ENCODE assay signal across 16 cellular contexts in the genomic region with DNA sequence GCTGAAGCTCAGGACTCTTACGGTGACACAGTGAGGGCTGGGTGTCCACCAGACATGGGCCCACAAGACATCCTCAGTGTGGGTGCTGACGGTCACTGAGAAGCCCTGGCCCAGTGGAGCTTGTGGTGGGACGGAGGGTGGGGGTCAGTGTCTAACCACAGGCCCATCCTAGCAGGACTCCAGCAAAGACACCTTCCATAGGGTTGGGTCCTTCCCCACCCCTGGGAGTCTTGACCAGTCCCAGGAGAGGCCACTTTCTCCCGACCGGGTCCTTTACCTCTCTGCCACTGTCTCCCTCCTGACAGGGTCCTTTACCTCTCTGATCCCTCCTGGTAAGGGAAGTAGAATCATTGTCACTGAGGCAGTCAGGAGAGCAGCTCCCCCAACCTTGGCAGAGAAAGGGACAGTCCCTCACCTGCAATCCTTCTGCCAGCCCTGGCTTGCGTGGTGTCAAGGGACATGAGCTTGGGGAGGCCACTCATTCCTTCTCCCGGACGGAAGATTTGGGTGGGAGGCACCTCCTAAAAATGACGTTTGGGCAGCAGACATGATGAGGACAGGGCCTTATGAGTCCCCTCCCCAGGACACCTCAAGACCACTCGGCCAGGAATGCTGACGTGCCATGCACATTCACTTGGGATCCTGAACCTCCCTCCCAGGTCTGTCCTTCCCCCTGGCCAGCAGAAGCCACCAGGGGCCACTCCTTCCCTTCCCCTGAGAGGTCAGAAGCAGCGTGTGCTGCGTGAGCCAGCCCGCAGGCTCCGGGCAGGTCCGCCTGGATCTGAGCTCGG.
DNase-seq lines count a peak whose midpoint lies in the region; FAIRE-seq and TF ChIP-seq lines count a peak whose summit lies in the region.
"Had no signal": no experiment of that assay in that cellular context is flagged by ENCODE, and none has a peak within 500 bp of the region (broad histone marks: within the 10 kb centered on the region; RNA-seq: fewer than 3 reads in every experiment).

No MANE protein-coding gene starts in this region.

- H3K27ac Mint-ChIP-seq in H9: peak overlapping the region in 1 of 3 experiments; percentile 76; a peak in 1 of 7 replicates

- TF ChIP-seq RAD21 in H1 (IDR thresholded peaks at IDR 0.05 in 1 of 2, conservative IDR thresholded peaks at IDR 0.05 in 1 of 2; ENCODE audit: low read depth in 2 of 2, low read length in 2 of 2): peak in 1 of 2 experiments; percentile 16; a peak in 1 of 4 replicates

- H3K4me3 ChIP-seq in BE2C (ENCODE audit: low read depth, low read length) (no peak overlapping the region), H1 (ENCODE audit: extremely low read depth in 1 of 4, insufficient read depth in 2 of 4, low read depth in 3 of 4, low read length in 4 of 4) (no peak overlapping the region), neuronal stem cell (ENCODE audit: low read length in 2 of 2) (no peak overlapping the region), Karpas-422 (ENCODE audit: low read length) (no peak overlapping the region)
- H3K4me3 ChIP-seq: PC-9, SK-N-MC had no signal

- CTCF ChIA-PET in H1 (lab: Charles Lee; ENCODE audit: partially characterized antibody): interaction anchor here (0.7 to 10.8 kb wide), 49 partner anchors 8 to 334 kb away, joined by 3 to 173 read pairs (median 4); no protein-coding TSS in a partner anchor

- no peak overlapping the region for H4K91ac ChIP-seq in H9 (ENCODE audit: insufficient read length, low read depth, low read length)
- H4K91ac ChIP-seq in H1 (replicated peaks; ENCODE audit: insufficient read length, low read length): no peak overlapping the region
- no peak overlapping the region for H4K91ac ChIP-seq in neuronal stem cell (ENCODE audit: low read depth, low read length, poor library complexity)

- H3K56ac ChIP-seq in H9 (ENCODE audit: insufficient read length, low read depth, low read length) (no peak overlapping the region), H1 (replicated peaks; ENCODE audit: insufficient read length, low read depth, low read length) (no peak overlapping the region)

- H2BK20ac ChIP-seq in H9 (ENCODE audit: low read depth, low read length, poor library complexity, severe bottlenecking) (no peak overlapping the region), H1 (ENCODE audit: low read length) (no peak overlapping the region)

- H3K79me2 ChIP-seq in H9 (ENCODE audit: insufficient read depth, low read length): no peaks in the 10 kb centered on the region
- no peaks in the 10 kb centered on the region for H3K79me2 ChIP-seq in H1 (ENCODE audit: control insufficient read depth in 1 of 2, insufficient read depth in 2 of 2, low read length in 2 of 2)
- H3K79me2 ChIP-seq in Karpas-422 (ENCODE audit: low read length): no peaks in the 10 kb centered on the region

- H3K36me3 Mint-ChIP-seq in H9 (ENCODE audit: insufficient read depth in 1 of 3, low read depth in 3 of 3): no peaks in the 10 kb centered on the region; a peak in 1 of 7 replicates
- H3K36me3 Mint-ChIP-seq: CD4-positive, CD25-positive, alpha-beta regulatory T cell had no signal

- H2BK5ac ChIP-seq in H9 (ENCODE audit: insufficient read length, low read length) (no peak overlapping the region), H1 (ENCODE audit: low read depth, low read length) (no peak overlapping the region), neuronal stem cell (ENCODE audit: low read length) (no peak overlapping the region)

- no peaks in the 10 kb centered on the region for H3K9me2 ChIP-seq in Karpas-422 (replicated peaks; ENCODE audit: insufficient read depth, low read length)

- no peak overlapping the region; a peak in 1 of 5 replicates for H3K4me3 Mint-ChIP-seq in H9
- H3K4me3 Mint-ChIP-seq: CD4-positive, CD25-positive, alpha-beta regulatory T cell had no signal

- H3K23ac ChIP-seq in H9 (ENCODE audit: insufficient read length, low read depth, low read length) (no peak overlapping the region), H1 (ENCODE audit: insufficient read length) (no peak overlapping the region), neuronal stem cell (ENCODE audit: low read depth, low read length, poor library complexity) (peak overlapping the region; percentile 11)

- peaks cover 2 to 11% of the 10 kb centered on the region in 2 experiments; a peak in 2 of 4 replicates for H3K4me1 Mint-ChIP-seq in H9
- H3K4me1 Mint-ChIP-seq: CD4-positive, CD25-positive, alpha-beta regulatory T cell had no signal

- H4K8ac ChIP-seq in H9 (replicated peaks; ENCODE audit: insufficient read length, low read depth, low read length): peak overlapping the region; percentile 32
- 0 out of 2 replicates have a peak overlapping the region, but pooled peaks have one; percentile 35 for H4K8ac ChIP-seq in H1 (ENCODE audit: extremely low read depth, insufficient read depth, low read length)
- H4K8ac ChIP-seq in neuronal stem cell (ENCODE audit: low read depth, low read length): no peak overlapping the region

- H3K27me3 Mint-ChIP-seq in H9 (ENCODE audit: low read depth): peaks cover 6% of the 10 kb centered on the region

- H2BK120ac ChIP-seq in H9 (ENCODE audit: low read depth, low read length, poor library complexity, severe bottlenecking) (no peak overlapping the region), H1 (replicated peaks; ENCODE audit: low read depth, low read length) (no peak overlapping the region), neuronal stem cell (ENCODE audit: low read depth, low read length) (no peak overlapping the region)

- H3K4ac ChIP-seq in H9 (ENCODE audit: low read depth, low read length) (no peak overlapping the region), H1 (replicated peaks; ENCODE audit: insufficient read length, low read depth, low read length) (no peak overlapping the region), neuronal stem cell (ENCODE audit: low read length) (no peak overlapping the region)

- WGBS in H9 (ENCODE audit: extremely low coverage, insufficient read length, low lambda C conversion rate): no CpG with 5 or more reads among the region's 17 CpGs
- 82% methylated on average over 15 of the region's 17 CpGs; no CpG with 5 or more reads in 1 of the 2 experiments for WGBS in H1 (ENCODE audit: extremely low coverage in 1 of 2, insufficient coverage in 1 of 2, insufficient read length in 1 of 2, insufficient replicate concordance in 2 of 2, low coverage in 1 of 2, low lambda C conversion rate in 2 of 2, missing lambda C conversion rate in 1 of 2), 2 experiments
- WGBS in neuronal stem cell (ENCODE audit: extremely low coverage in 2 of 2, insufficient read length in 2 of 2, insufficient replicate concordance in 1 of 2), 2 donors: no CpG with 5 or more reads among the region's 17 CpGs

- DNase-seq in BE2C (peak; percentile 5), H9 (no peak), H1 (ENCODE audit: low read depth in 1 of 2, low spot score in 2 of 2) (no peak), neuronal stem cell (ENCODE audit: low spot score) (no peak), NCI-H1048 (lab: John Stamatoyannopoulos, UW) (no peak), T1000 (lab: John Stamatoyannopoulos, UW) (no peak), Karpas-422 (no peak)
- DNase-seq in activated CD4-positive, alpha-beta T cell treated with anti-CD3 and anti-CD28 coated beads, Interleukin-2, amount 50 U/mL, for 48 hours: no peak
- DNase-seq: CD4-positive, CD25-positive, alpha-beta regulatory T cell; NCI-H1417 treated with DMSO at 0.1 percent for 48 hours; NCI-H1930; NCI-H748 treated with DMSO at 0.1 percent for 48 hours had no signal

- TF ChIP-seq EP300 in H1 (IDR thresholded peaks at IDR 0.05; ENCODE audit: borderline replicate concordance in 1 of 2, low read depth in 2 of 2, low read length in 2 of 2): no peak

- H3T11ph ChIP-seq in H9 (ENCODE audit: low read length): no peak overlapping the region

- H3K4me1 ChIP-seq in BE2C: peaks cover 32% of the 10 kb centered on the region
- H3K4me1 ChIP-seq in H9 (ENCODE audit: insufficient read depth, low read length): no peaks in the 10 kb centered on the region; the same call in 1 of the 2 replicates
- peaks cover 0 to 3% (median 0%) of the 10 kb centered on the region in 4 experiments; a peak in 2 of 7 replicates for H3K4me1 ChIP-seq in H1 (replicated peaks in 1 of 4; ENCODE audit: control insufficient read depth in 3 of 4, insufficient read depth in 4 of 4, low read length in 3 of 4)
- no peaks in the 10 kb centered on the region for H3K4me1 ChIP-seq in neuronal stem cell (ENCODE audit: control insufficient read depth in 2 of 2, insufficient read depth in 1 of 2, low read depth in 1 of 2, low read length in 2 of 2)
- no peaks in the 10 kb centered on the region for H3K4me1 ChIP-seq in Karpas-422 (ENCODE audit: low read length)

- H2BK15ac ChIP-seq in H9 (ENCODE audit: low read depth, low read length): no peak overlapping the region; the same call in 1 of the 2 replicates
- peak overlapping the region; percentile 81; the same call in 1 of the 2 replicates for H2BK15ac ChIP-seq in H1 (ENCODE audit: low read length)
- peak overlapping the region; percentile 32 for H2BK15ac ChIP-seq in neuronal stem cell (ENCODE audit: low read length)

- no peak for FAIRE-seq in H1 (lab: Jason Lieb, UNC)
- FAIRE-seq: H54 had no signal

- H2AFZ ChIP-seq in H9 (ENCODE audit: low read length) (no peak overlapping the region), H1 (ENCODE audit: low read length) (no peak overlapping the region), neuronal stem cell (ENCODE audit: low read length) (no peak overlapping the region), Karpas-422 (ENCODE audit: low read length) (no peak overlapping the region)
- H2AFZ ChIP-seq: PC-9 had no signal

- H3K27ac ChIP-seq in H9 (ENCODE audit: insufficient read length, low read depth, low read length): no peak overlapping the region
- H3K27ac ChIP-seq in H1 (ENCODE audit: low read depth, low read length): no peak overlapping the region
- H3K27ac ChIP-seq in neuronal stem cell (replicated peaks; ENCODE audit: low read length): no peak overlapping the region
- no peak overlapping the region for H3K27ac ChIP-seq in Karpas-422 (ENCODE audit: low read length)
- H3K27ac ChIP-seq: PC-9, SK-N-MC had no signal

- H2AK5ac ChIP-seq in H9 (ENCODE audit: insufficient read length, low read length) (no peak overlapping the region), H1 (ENCODE audit: low read depth, low read length) (no peak overlapping the region), neuronal stem cell (ENCODE audit: low read depth, low read length) (peak overlapping the region; percentile 34)

- no peak overlapping the region for H3K18ac ChIP-seq in H9 (ENCODE audit: insufficient read length, low read depth, low read length)
- H3K18ac ChIP-seq in H1 (ENCODE audit: extremely low read depth, low read length): no peak overlapping the region
- peak overlapping the region; percentile 67 for H3K18ac ChIP-seq in neuronal stem cell (ENCODE audit: low read length)

- H3K27me3 ChIP-seq in BE2C: no peaks in the 10 kb centered on the region
- no peaks in the 10 kb centered on the region for H3K27me3 ChIP-seq in H9 (ENCODE audit: insufficient read depth, low read length)
- H3K27me3 ChIP-seq in H1 (replicated peaks in 1 of 4; ENCODE audit: control insufficient read depth in 3 of 4, extremely low read depth in 1 of 4, insufficient read depth in 3 of 4, low read length in 3 of 4): no peaks in the 10 kb centered on the region; a peak in 2 of 7 replicates
- H3K27me3 ChIP-seq in neuronal stem cell (ENCODE audit: control insufficient read depth in 3 of 3, insufficient read depth in 3 of 3, low read depth in 1 of 3, low read length in 3 of 3): peaks cover 0 to 3% (median 0%) of the 10 kb centered on the region in 3 experiments
- H3K27me3 ChIP-seq in Karpas-422 (ENCODE audit: low read length): no peaks in the 10 kb centered on the region

- H2BK12ac ChIP-seq in H9 (ENCODE audit: insufficient read length, low read depth, low read length) (no peak overlapping the region), H1 (ENCODE audit: low read depth, low read length) (no peak overlapping the region), neuronal stem cell (ENCODE audit: low read length) (no peak overlapping the region)

- H3K14ac ChIP-seq in H9 (ENCODE audit: insufficient read depth, low read length): no peak overlapping the region; the same call in 1 of the 2 replicates
- H3K14ac ChIP-seq in H1 (ENCODE audit: insufficient read length): no peak overlapping the region
- H3K14ac ChIP-seq in neuronal stem cell (ENCODE audit: low read length): no peak overlapping the region

- TF ChIP-seq CTCF in BE2C (IDR thresholded peaks at IDR 0.05; ENCODE audit: low read depth, low read length) (no peak), H9 (conservative IDR thresholded peaks at IDR 0.05) (no peak), H1 (IDR thresholded peaks at IDR 0.05; ENCODE audit: control extremely low read depth in 1 of 3, insufficient read depth in 1 of 3, low read depth in 1 of 3, low read length in 3 of 3) (no peak)

- TF ChIP-seq POLR2A in H1 (IDR thresholded peaks at IDR 0.05; ENCODE audit: control extremely low read depth in 1 of 2, low read depth in 2 of 2, low read length in 2 of 2): no peak

- H3K9me3 Mint-ChIP-seq in H9: no peaks in the 10 kb centered on the region
- H3K9me3 Mint-ChIP-seq: CD4-positive, CD25-positive, alpha-beta regulatory T cell had no signal

- H3K23me2 ChIP-seq in H9 (ENCODE audit: insufficient read length, low read depth, low read length, poor library complexity, severe bottlenecking): no peaks in the 10 kb centered on the region
- H3K23me2 ChIP-seq in H1 (ENCODE audit: low read depth, low read length): no peaks in the 10 kb centered on the region

- no peaks in the 10 kb centered on the region for H4K20me1 ChIP-seq in H9 (ENCODE audit: control insufficient read depth, insufficient read depth, insufficient read length)
- H4K20me1 ChIP-seq in H1 (replicated peaks in 1 of 2; ENCODE audit: control insufficient read depth in 1 of 2, insufficient read depth in 2 of 2, low read length in 2 of 2): no peaks in the 10 kb centered on the region
- H4K20me1 ChIP-seq in Karpas-422 (ENCODE audit: insufficient read depth, low read depth, low read length): no peaks in the 10 kb centered on the region

- H4K5ac ChIP-seq in H9 (ENCODE audit: insufficient read length, low read depth, low read length) (no peak overlapping the region), H1 (ENCODE audit: insufficient read length, low read depth, low read length) (no peak overlapping the region)

- H3K79me1 ChIP-seq in H9 (ENCODE audit: insufficient read depth, low read depth, low read length, poor library complexity, severe bottlenecking) (no peaks in the 10 kb centered on the region), H1 (ENCODE audit: low read depth, low read length) (no peaks in the 10 kb centered on the region), neuronal stem cell (ENCODE audit: low read depth, low read length) (no peaks in the 10 kb centered on the region)

- no peaks in the 10 kb centered on the region for H3K9me3 ChIP-seq in BE2C
- no peaks in the 10 kb centered on the region for H3K9me3 ChIP-seq in H9 (ENCODE audit: control insufficient read depth, low read depth, low read length)
- H3K9me3 ChIP-seq in H1 (ENCODE audit: insufficient read depth in 2 of 2, low read depth in 1 of 2, low read length in 1 of 2): no peaks in the 10 kb centered on the region
- no peaks in the 10 kb centered on the region for H3K9me3 ChIP-seq in neuronal stem cell (replicated peaks in 1 of 2; ENCODE audit: control insufficient read depth in 2 of 2, insufficient read depth in 1 of 2, low read depth in 1 of 2, low read length in 2 of 2)
- no peaks in the 10 kb centered on the region for H3K9me3 ChIP-seq in Karpas-422 (ENCODE audit: low read length)
- H3K9me3 ChIP-seq: Caco-2 had no signal

- H3K4me2 ChIP-seq in H9 (ENCODE audit: insufficient read depth, insufficient read length, low read length) (no peak overlapping the region), H1 (ENCODE audit: insufficient read depth in 1 of 2, low read depth in 2 of 2, low read length in 2 of 2) (no peak overlapping the region), neuronal stem cell (ENCODE audit: insufficient read depth, low read length, poor library complexity, severe bottlenecking) (no peak overlapping the region), Karpas-422 (ENCODE audit: low read depth, low read length, poor library complexity, severe bottlenecking) (no peak overlapping the region)

- POLR2A ChIA-PET in H1 (lab: Charles Lee; ENCODE audit: partially characterized antibody): interaction anchor here (1.0 kb wide), 1 partner anchor 18 kb away, joined by 4 read pairs; no protein-coding TSS in a partner anchor

- no peaks in the 10 kb centered on the region for H3K36me3 ChIP-seq in BE2C
- no peaks in the 10 kb centered on the region; a peak in 1 of 8 replicates for H3K36me3 ChIP-seq in H1 (ENCODE audit: control insufficient read depth in 2 of 4, insufficient read depth in 4 of 4, low read length in 3 of 4)
- H3K36me3 ChIP-seq in neuronal stem cell (replicated peaks in 1 of 2; ENCODE audit: control insufficient read depth in 2 of 2, insufficient read depth in 2 of 2, low read length in 2 of 2): no peaks in the 10 kb centered on the region
- no peaks in the 10 kb centered on the region for H3K36me3 ChIP-seq in Karpas-422 (ENCODE audit: insufficient read depth, low read length)

- no peak overlapping the region for H3K9ac ChIP-seq in H9 (ENCODE audit: extremely low read depth, insufficient read length, low read length)
- no peak overlapping the region for H3K9ac ChIP-seq in H1 (replicated peaks in 1 of 4; ENCODE audit: extremely low read depth in 1 of 4, low read depth in 3 of 4, low read length in 3 of 4)
- no peak overlapping the region for H3K9ac ChIP-seq in neuronal stem cell (ENCODE audit: low read depth, low read length, poor library complexity)
- H3K9ac ChIP-seq in Karpas-422 (ENCODE audit: low read length): no peak overlapping the region
